ENCODE assay signal across 15 cellular contexts in genomic region chr11:134562941-134563471, GRCh38.
"Had no signal": no experiment of that assay in that cellular context is flagged by ENCODE, and none has a peak within 500 bp of the region (broad histone marks: within the 10 kb centered on the region; RNA-seq: fewer than 3 reads in every experiment).

No MANE protein-coding gene starts in this region.

- H3K4me3 Mint-ChIP-seq: activated naive CD4-positive, alpha-beta T cell treated with anti-CD3 and anti-CD28 coated beads, Interleukin-2, amount 50 U/mL, for 24 hours; central memory CD8-positive, alpha-beta T cell; naive thymus-derived CD8-positive, alpha-beta T cell; T-helper 2 cell treated with Interferon-gamma antibody and Interleukin-4, amounts not matched to agents 5 μg/mL and 100 μg/mL, for 36 hours had no signal

- H3K36me3 Mint-ChIP-seq: activated naive CD4-positive, alpha-beta T cell treated with anti-CD3 and anti-CD28 coated beads, Interleukin-2, amount 50 U/mL, for 24 hours; naive thymus-derived CD8-positive, alpha-beta T cell had no signal

- H3K27ac ChIP-seq: body of pancreas, dorsolateral prefrontal cortex, esophagus muscularis mucosa, right lobe of liver, SJCRH30, thoracic aorta had no signal

- H3K27me3 ChIP-seq: dorsolateral prefrontal cortex, right lobe of liver, SJCRH30 had no signal

- H3K27ac Mint-ChIP-seq: activated naive CD4-positive, alpha-beta T cell treated with anti-CD3 and anti-CD28 coated beads, Interleukin-2, amount 50 U/mL, for 24 hours; activated T-helper 2 cell treated with anti-CD3 and anti-CD28 coated beads, Interferon-gamma antibody, Interleukin-2, Interleukin-4, amounts not matched to agents 10 μg/mL and 5 μg/mL and 100 μg/mL, durations not matched to agents 14 hours and 24 hours and 36 hours; naive thymus-derived CD8-positive, alpha-beta T cell; T-helper 2 cell treated with Interferon-gamma antibody and Interleukin-4, amounts not matched to agents 5 μg/mL and 100 μg/mL, for 36 hours had no signal

- H3K4me1 ChIP-seq: body of pancreas, esophagus muscularis mucosa, right lobe of liver had no signal

- H3K36me3 ChIP-seq: esophagus muscularis mucosa, right lobe of liver, SJCRH30, thoracic aorta had no signal

- DNase-seq: body of pancreas; dorsolateral prefrontal cortex; naive thymus-derived CD8-positive, alpha-beta T cell; stimulated activated CD4-positive, alpha-beta T cell treated with anti-CD3 and anti-CD28 coated beads, Interleukin-12 subunit alpha, Interleukin-12 subunit beta, amount 100 ng/mL, for 4 hours; stimulated activated CD8-positive, alpha-beta memory T cell treated with anti-CD3 and anti-CD28 coated beads, Interleukin-4, amount 100 ng/mL, for 48 hours; stimulated activated naive CD8-positive, alpha-beta T cell treated with anti-CD3 and anti-CD28 coated beads, Interleukin-15, Interleukin-2, amounts not matched to agents 100 U/mL and 50 U/mL, for 24 hours had no signal

- H3K4me1 Mint-ChIP-seq: activated naive CD4-positive, alpha-beta T cell treated with anti-CD3 and anti-CD28 coated beads, Interleukin-2, amount 50 U/mL, for 24 hours; central memory CD8-positive, alpha-beta T cell; naive thymus-derived CD8-positive, alpha-beta T cell had no signal

- H3K9me3 ChIP-seq: body of pancreas, esophagus muscularis mucosa, right lobe of liver, SJCRH30, thoracic aorta had no signal

- ATAC-seq: activated CD4-positive, CD25-positive, alpha-beta regulatory T cell treated with anti-CD3 and anti-CD28 coated beads, Interleukin-2, amount 50 U/mL, for 24 hours; body of pancreas; naive thymus-derived CD8-positive, alpha-beta T cell; right lobe of liver; stimulated activated naive CD8-positive, alpha-beta T cell treated with anti-CD3 and anti-CD28 coated beads, Interleukin-15, Interleukin-2, amounts not matched to agents 100 U/mL and 50 U/mL, for 24 hours had no signal

- H3K9me3 Mint-ChIP-seq: activated naive CD4-positive, alpha-beta T cell treated with anti-CD3 and anti-CD28 coated beads, Interleukin-2, amount 50 U/mL, for 24 hours; activated T-helper 2 cell treated with anti-CD3 and anti-CD28 coated beads, Interferon-gamma antibody, Interleukin-2, Interleukin-4, amounts not matched to agents 10 μg/mL and 5 μg/mL and 100 μg/mL, durations not matched to agents 14 hours and 24 hours and 36 hours; central memory CD8-positive, alpha-beta T cell; naive thymus-derived CD8-positive, alpha-beta T cell; T-helper 2 cell treated with Interferon-gamma antibody and Interleukin-4, amounts not matched to agents 5 μg/mL and 100 μg/mL, for 36 hours had no signal

- H3K27me3 Mint-ChIP-seq: activated naive CD4-positive, alpha-beta T cell treated with anti-CD3 and anti-CD28 coated beads, Interleukin-2, amount 50 U/mL, for 24 hours had no signal

- H3K4me3 ChIP-seq: body of pancreas, dorsolateral prefrontal cortex, esophagus muscularis mucosa, right lobe of liver, SJCRH30, thoracic aorta had no signal
